25 cellular contexts compared by ENCODE assay signal in genomic region chr22:36680038-36680437, GRCh38. TPM values are rescaled to one million over a fixed set of nuclear protein-coding genes. Genes with fewer than 3 reads are reported as not detected.
"Had no signal": no experiment of that assay in that cellular context is flagged by ENCODE, and none has a peak within 500 bp of the region (broad histone marks: within the 10 kb centered on the region; RNA-seq: fewer than 3 reads in every experiment).

No MANE protein-coding gene starts in this region.

- H3K9me3 Mint-ChIP-seq: T-cell had no signal

- H3K36me3 Mint-ChIP-seq: T-cell had no signal

- ATAC-seq: T-cell had no signal

- H3K4me3 ChIP-seq: MG63 had no signal

- H3K9me3 ChIP-seq: MG63, SK-N-SH had no signal

- H3K4me3 Mint-ChIP-seq: T-cell had no signal

- H3K27ac ChIP-seq: RWPE1 had no signal

- H3K4me2 ChIP-seq: SK-N-SH had no signal

- H3K9ac ChIP-seq: SK-N-SH had no signal

- FAIRE-seq: RCC 7860 had no signal

- H3K36me3 ChIP-seq: MG63 had no signal

- H3K27ac Mint-ChIP-seq: T-cell had no signal

- DNase-seq: Karpas-422, KG1, MG63, NCI-H1092, NCI-H1105 treated with DMSO at 0.1 percent for 48 hours, NCI-H1417 treated with DMSO at 0.1 percent for 48 hours, NCI-H146, NCI-H187, NCI-H2029, NCI-H2081 treated with DMSO at 0.1 percent for 48 hours, NCI-H2171, NCI-H226, NCI-H446, NCI-H510A, NCI-H524 treated with DMSO at 0.1 percent for 48 hours, NCI-H69, NCI-H774, SHP77, SK-N-SH, SW 1271, T-cell had no signal

RNA-seq across cellular contexts. Expression of gene CACNG2, which starts 23.5 kb away (rescaled TPM):
- total RNA-seq: HT1080, SK-MEL-5, T-cell had no signal
- polyA plus RNA-seq: SK-N-SH had no signal
